In genomic region chr2:118490323-118490722, GRCh38 we compare ENCODE assay signal across 23 cellular contexts.
DNase-seq lines count a peak whose midpoint lies in the region; ATAC-seq and TF ChIP-seq lines count a peak whose summit lies in the region.
"Had no signal": no experiment of that assay in that cellular context is flagged by ENCODE, and none has a peak within 500 bp of the region (broad histone marks: within the 10 kb centered on the region; RNA-seq: fewer than 3 reads in every experiment).

No MANE protein-coding gene starts in this region.

- WGBS in esophagus muscularis mucosa, result 39% methylated on average over 4 of the region's 4 CpGs

- H3K4me1 Mint-ChIP-seq in activated CD8-positive, alpha-beta memory T cell treated with anti-CD3 and anti-CD28 coated beads, Interleukin-2, amount 10 ng/mL, durations not matched to agents 7 days and 5 days, result no peaks in the 10 kb centered on the region
- no peaks in the 10 kb centered on the region for H3K4me1 Mint-ChIP-seq in activated CD4-positive, alpha-beta memory T cell treated with anti-CD3 and anti-CD28 coated beads, Interleukin-2, amount 10 ng/mL, durations not matched to agents 7 days and 5 days
- H3K4me1 Mint-ChIP-seq: CD4-positive, alpha-beta memory T cell had no signal

- H3K27me3 ChIP-seq in HUES48 (ENCODE audit: control insufficient read depth, insufficient read depth, low read length), result no peaks in the 10 kb centered on the region
- H3K27me3 ChIP-seq in esophagus muscularis mucosa, result peaks cover 0 to 16% (median 0%) of the 10 kb centered on the region in 4 donors
- 0 out of 2 replicates have a peak, but pooled peaks cover 5% of the 10 kb centered on the region for H3K27me3 ChIP-seq in iPS-20b (ENCODE audit: insufficient read depth, low read length)

- CTCF ChIA-PET in activated CD8-positive, alpha-beta memory T cell treated with anti-CD3 and anti-CD28 coated beads, Interleukin-2, amount 10 ng/mL, durations not matched to agents 7 days and 5 days (lab: Charles Lee), result no interaction called here
- CTCF ChIA-PET in activated CD4-positive, alpha-beta memory T cell treated with anti-CD3 and anti-CD28 coated beads, Interleukin-2, amount 10 ng/mL, durations not matched to agents 7 days and 5 days (lab: Charles Lee), result no interaction called here

- no peak overlapping the region for H3K4me3 Mint-ChIP-seq in activated CD8-positive, alpha-beta memory T cell treated with anti-CD3 and anti-CD28 coated beads, Interleukin-2, amount 10 ng/mL, durations not matched to agents 7 days and 5 days
- no peak overlapping the region for H3K4me3 Mint-ChIP-seq in activated CD4-positive, alpha-beta memory T cell treated with anti-CD3 and anti-CD28 coated beads, Interleukin-2, amount 10 ng/mL, durations not matched to agents 7 days and 5 days
- H3K4me3 Mint-ChIP-seq: CD4-positive, alpha-beta memory T cell had no signal

- no peak for ATAC-seq in GM18498 (IDR thresholded peaks at IDR 0.05; ENCODE audit: unreplicated experiment)
- no peak for ATAC-seq in activated CD8-positive, alpha-beta memory T cell treated with anti-CD3 and anti-CD28 coated beads, Interleukin-2, amount 10 ng/mL, durations not matched to agents 7 days and 5 days
- ATAC-seq: A549, GM12878 had no signal

- POLR2A ChIA-PET in activated CD4-positive, alpha-beta memory T cell treated with anti-CD3 and anti-CD28 coated beads, Interleukin-2, amount 10 ng/mL, durations not matched to agents 7 days and 5 days (lab: Charles Lee), result no interaction called here

- TF ChIP-seq POLR2A in esophagus muscularis mucosa (IDR thresholded peaks at IDR 0.05; ENCODE audit: low read depth), result no peak

- TF ChIP-seq CTCF in esophagus muscularis mucosa (IDR thresholded peaks at IDR 0.05), result no peak

- peak; percentile 21 for DNase-seq in esophagus muscularis mucosa (ENCODE audit: extremely low spot score)
- no peak for DNase-seq in stimulated activated naive CD4-positive, alpha-beta T cell treated with Interleukin-2 at 50 U/mL for 16 hours (lab: John Stamatoyannopoulos, UW)
- DNase-seq in activated CD8-positive, alpha-beta memory T cell treated with anti-CD3 and anti-CD28 coated beads, Interleukin-2, amount 10 ng/mL, durations not matched to agents 7 days and 5 days, result no peak
- no peak for DNase-seq in activated CD4-positive, alpha-beta memory T cell treated with anti-CD3 and anti-CD28 coated beads, Interleukin-2, amount 10 ng/mL, durations not matched to agents 7 days and 5 days
- DNase-seq: C1 segment of cervical spinal cord; CD4-positive, alpha-beta memory T cell; COR-L47; DMS53; GDM1; KBM-7; MV-4-11; NCI-H1105; NCI-H1436 treated with DMSO at 0.1 percent for 48 hours; NCI-H187 treated with DMSO at 0.1 percent for 48 hours; NCI-H524; NCI-H748 treated with DMSO at 0.1 percent for 48 hours; SIG-M5 had no signal

- H3K36me3 ChIP-seq in HUES48 (ENCODE audit: control insufficient read depth, insufficient read depth, low read length) (no peaks in the 10 kb centered on the region), esophagus muscularis mucosa (no peaks in the 10 kb centered on the region), iPS-20b (ENCODE audit: insufficient read depth, low read depth, low read length) (no peaks in the 10 kb centered on the region)

- H3K9me3 ChIP-seq in HUES48 (ENCODE audit: control insufficient read depth, insufficient read depth, low read length) (0 out of 2 replicates have a peak, but pooled peaks cover 3% of the 10 kb centered on the region), esophagus muscularis mucosa (peaks cover 0 to 7% (median 6%) of the 10 kb centered on the region in 4 donors), iPS-20b (ENCODE audit: insufficient read depth, low read depth, low read length) (no peaks in the 10 kb centered on the region)

- H3K27ac Mint-ChIP-seq in activated CD8-positive, alpha-beta memory T cell treated with anti-CD3 and anti-CD28 coated beads, Interleukin-2, amount 10 ng/mL, durations not matched to agents 7 days and 5 days, result no peak overlapping the region
- H3K27ac Mint-ChIP-seq in activated CD4-positive, alpha-beta memory T cell treated with anti-CD3 and anti-CD28 coated beads, Interleukin-2, amount 10 ng/mL, durations not matched to agents 7 days and 5 days, result no peak overlapping the region
- H3K27ac Mint-ChIP-seq: CD4-positive, alpha-beta memory T cell had no signal

- intact Hi-C loops in esophagus muscularis mucosa (cut with DNase I), result no loop called here

- no peak overlapping the region for H3K9ac ChIP-seq in HUES48 (ENCODE audit: low read depth, low read length)
- H3K9ac ChIP-seq in iPS-20b (ENCODE audit: low read depth, low read length), result peak overlapping the region; percentile 38; the same call in 1 of the 2 replicates

- H3K9me3 Mint-ChIP-seq in activated CD8-positive, alpha-beta memory T cell treated with anti-CD3 and anti-CD28 coated beads, Interleukin-2, amount 10 ng/mL, durations not matched to agents 7 days and 5 days (ENCODE audit: low read depth), result peaks cover 4% of the 10 kb centered on the region
- H3K9me3 Mint-ChIP-seq in activated CD4-positive, alpha-beta memory T cell treated with anti-CD3 and anti-CD28 coated beads, Interleukin-2, amount 10 ng/mL, durations not matched to agents 7 days and 5 days, result peaks cover 5% of the 10 kb centered on the region

- H3K27ac ChIP-seq in HUES48 (ENCODE audit: low read depth, low read length) (peak overlapping the region; percentile 89), esophagus muscularis mucosa (replicated peaks in 1 of 4) (no peak overlapping the region), iPS-20b (ENCODE audit: low read length) (peak overlapping the region; percentile 47)
- H3K27ac ChIP-seq: A549, SK-N-MC had no signal

- no peak for TF ChIP-seq EP300 in esophagus muscularis mucosa (IDR thresholded peaks at IDR 0.05)

- H3K36me3 Mint-ChIP-seq in activated CD8-positive, alpha-beta memory T cell treated with anti-CD3 and anti-CD28 coated beads, Interleukin-2, amount 10 ng/mL, durations not matched to agents 7 days and 5 days, result no peaks in the 10 kb centered on the region
- H3K36me3 Mint-ChIP-seq in activated CD4-positive, alpha-beta memory T cell treated with anti-CD3 and anti-CD28 coated beads, Interleukin-2, amount 10 ng/mL, durations not matched to agents 7 days and 5 days (ENCODE audit: low read depth), result no peaks in the 10 kb centered on the region
- H3K36me3 Mint-ChIP-seq: CD4-positive, alpha-beta memory T cell had no signal

- H3K4me1 ChIP-seq in HUES48 (ENCODE audit: control insufficient read depth, insufficient read depth, low read length) (peaks cover 32% of the 10 kb centered on the region), esophagus muscularis mucosa (no peaks in the 10 kb centered on the region), iPS-20b (ENCODE audit: insufficient read depth, low read length) (peaks cover 31% of the 10 kb centered on the region; the same call in 1 of the 2 replicates)
- H3K4me1 ChIP-seq: A549 had no signal

- H3K27me3 Mint-ChIP-seq in activated CD8-positive, alpha-beta memory T cell treated with anti-CD3 and anti-CD28 coated beads, Interleukin-2, amount 10 ng/mL, durations not matched to agents 7 days and 5 days, result no peaks in the 10 kb centered on the region
- H3K27me3 Mint-ChIP-seq in activated CD4-positive, alpha-beta memory T cell treated with anti-CD3 and anti-CD28 coated beads, Interleukin-2, amount 10 ng/mL, durations not matched to agents 7 days and 5 days, result peaks cover 3% of the 10 kb centered on the region
- H3K27me3 Mint-ChIP-seq: CD4-positive, alpha-beta memory T cell had no signal

- H3K4me3 ChIP-seq in HUES48 (ENCODE audit: low read depth, low read length), result no peak overlapping the region
- no peak overlapping the region for H3K4me3 ChIP-seq in esophagus muscularis mucosa
- peak overlapping the region; percentile 25; the same call in 1 of the 2 replicates for H3K4me3 ChIP-seq in iPS-20b (ENCODE audit: low read length)
- H3K4me3 ChIP-seq: A549, GM12878, SK-N-MC had no signal

Comparison
In these comparisons a context has a peak if more than half of its experiments do, and no peak if none do; other contexts are left out.
1. H3K27ac ChIP-seq: peak in HUES48 (single experiment) and iPS-20b (single experiment); none in esophagus muscularis mucosa (0 of 4).